In the genomic region with DNA sequence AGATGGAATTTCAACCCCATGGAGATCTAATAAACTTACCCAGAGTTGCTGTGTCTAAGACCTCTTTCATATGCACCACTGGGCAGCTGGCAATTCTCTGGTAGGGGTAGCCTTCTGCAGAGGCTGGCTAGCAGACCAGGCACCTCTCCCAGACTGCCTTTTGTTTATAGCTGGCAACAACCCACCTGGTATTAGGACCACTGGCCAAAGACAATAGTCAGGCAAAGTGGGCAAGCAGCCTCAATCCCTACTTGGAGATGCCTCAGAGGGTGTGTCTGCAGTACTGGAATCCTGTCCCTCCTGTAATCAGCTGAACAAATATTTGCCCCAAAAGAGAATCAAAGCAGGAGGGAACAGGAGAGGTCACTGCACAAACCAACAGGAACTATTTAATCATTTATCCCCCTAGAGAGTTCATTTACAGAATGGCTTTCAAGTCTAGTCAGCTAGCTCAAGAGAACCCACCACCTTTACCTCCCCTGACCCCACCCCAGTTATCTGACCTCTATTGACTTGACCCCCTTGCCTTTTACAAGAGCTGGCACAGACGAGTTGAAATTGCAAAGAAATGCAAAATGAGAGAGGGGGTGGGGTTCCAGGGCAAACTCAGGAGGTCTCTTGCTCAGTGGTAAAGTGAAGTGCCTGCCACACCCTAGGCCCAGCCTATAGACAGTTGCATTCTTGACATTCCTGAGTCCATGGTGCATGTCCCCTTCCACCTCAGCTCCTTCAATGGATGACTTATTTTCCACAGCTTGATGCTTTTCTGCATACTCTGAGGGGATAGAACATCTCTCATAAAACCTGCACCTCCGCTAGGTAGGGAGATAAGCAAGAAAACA, we compare ENCODE assay signal across 8 cellular contexts. TPM values are rescaled to one million over a fixed set of nuclear protein-coding genes. Genes with fewer than 3 reads are reported as not detected.
DNase-seq lines count a peak whose midpoint lies in the region; ATAC-seq, FAIRE-seq and TF ChIP-seq lines count a peak whose summit lies in the region.

No MANE protein-coding gene starts in this region.

- ATAC-seq in A549 (peak; percentile 19 to 62; a peak in 5 of 6 replicates), right cardiac atrium (no peak), sciatic nerve (no peak), HG02623 (IDR thresholded peaks at IDR 0.05; ENCODE audit: unreplicated experiment) (no peak)

- H3K27me3 ChIP-seq in right cardiac atrium (ENCODE audit: control insufficient read depth, insufficient read depth): no peaks in the 10 kb centered on the region

- no peaks in the 10 kb centered on the region for H3K9me3 ChIP-seq in A549
- H3K9me3 ChIP-seq in right cardiac atrium (ENCODE audit: control insufficient read depth, low read length): no peaks in the 10 kb centered on the region

- H3K27me3 Mint-ChIP-seq in activated CD4-positive, alpha-beta memory T cell treated with anti-CD3 and anti-CD28 coated beads, Interleukin-2, amount 10 ng/mL, durations not matched to agents 7 days and 5 days: no peaks in the 10 kb centered on the region

- peak; percentile 7 to 28; a peak in 3 of 5 replicates for TF ChIP-seq RAD21 in A549 (conservative IDR thresholded peaks at IDR 0.05 in 1 of 2, IDR thresholded peaks at IDR 0.05 in 1 of 2)

- peaks cover 61% of the 10 kb centered on the region for H3K4me1 Mint-ChIP-seq in activated CD4-positive, alpha-beta memory T cell treated with anti-CD3 and anti-CD28 coated beads, Interleukin-2, amount 10 ng/mL, durations not matched to agents 7 days and 5 days

- TF ChIP-seq CTCF in A549 (IDR thresholded peaks at IDR 0.05): no peak
- TF ChIP-seq CTCF in D721Med (IDR thresholded peaks at IDR 0.05; ENCODE audit: insufficient read depth, missing control alignments): no peak
- no peak for TF ChIP-seq CTCF in GM10248 (IDR thresholded peaks at IDR 0.05; ENCODE audit: control extremely low read depth, extremely low read depth, low read depth, missing control alignments)

- peak overlapping the region; percentile 97 for H3K27ac Mint-ChIP-seq in activated CD4-positive, alpha-beta memory T cell treated with anti-CD3 and anti-CD28 coated beads, Interleukin-2, amount 10 ng/mL, durations not matched to agents 7 days and 5 days

- DNase-seq in A549 (ENCODE audit: low read depth in 1 of 2, low spot score in 1 of 2) (peak; percentile 72 to 93), HK-2 (ENCODE audit: unreplicated experiment) (peak; percentile 88), right cardiac atrium (no peak), sciatic nerve (ENCODE audit: low spot score) (peak; percentile 45), D721Med (ENCODE audit: insufficient read length, low spot score) (no peak), GM10248 (ENCODE audit: extremely low spot score) (no peak)
- DNase-seq in activated CD4-positive, alpha-beta memory T cell treated with anti-CD3 and anti-CD28 coated beads, Interleukin-2, amount 10 ng/mL, durations not matched to agents 7 days and 5 days: no peak

- H3K36me3 Mint-ChIP-seq in activated CD4-positive, alpha-beta memory T cell treated with anti-CD3 and anti-CD28 coated beads, Interleukin-2, amount 10 ng/mL, durations not matched to agents 7 days and 5 days (ENCODE audit: low read depth): peaks cover 76% of the 10 kb centered on the region

- WGBS in A549 (ENCODE audit: missing lambda C conversion rate): 7% methylated on average over 2 of the region's 2 CpGs
- WGBS in right cardiac atrium: 41% methylated on average over 2 of the region's 2 CpGs

- TF ChIP-seq POLR2A in A549 (IDR thresholded peaks at IDR 0.05; ENCODE audit: low read length): no peak

- peak overlapping the region; percentile 95 for H3K4me3 Mint-ChIP-seq in activated CD4-positive, alpha-beta memory T cell treated with anti-CD3 and anti-CD28 coated beads, Interleukin-2, amount 10 ng/mL, durations not matched to agents 7 days and 5 days

- H3K4me3 ChIP-seq in A549 (peak overlapping the region; percentile 68), right cardiac atrium (ENCODE audit: low read length) (peak overlapping the region; percentile 98)

- FAIRE-seq in A549 (lab: Jason Lieb, UNC) (no peak), D721Med (lab: Jason Lieb, UNC) (no peak)

- CTCF ChIA-PET in A549 (lab: Yijun Ruan, JAX) (interaction anchor here (0.8 to 14.7 kb wide), 11 partner anchors 10 to 108 kb away, joined by 3 to 489 read pairs (median 9); no protein-coding TSS in a partner anchor), GM10248 (lab: Yijun Ruan, JAX) (interaction anchor here (0.8 to 10.9 kb wide), 17 partner anchors 8 to 160 kb away, joined by 3 to 429 read pairs (median 6); partner anchors contain the start of gene TPX2)
- CTCF ChIA-PET in activated CD4-positive, alpha-beta memory T cell treated with anti-CD3 and anti-CD28 coated beads, Interleukin-2, amount 10 ng/mL, durations not matched to agents 7 days and 5 days (lab: Charles Lee): interaction anchor here (0.9 to 10.8 kb wide), 11 partner anchors 13 to 107 kb away, joined by 3 to 609 read pairs (median 5); partner anchors contain the start of gene TPX2

- POLR2A ChIA-PET in A549 (lab: Yijun Ruan, JAX): interaction anchor here (0.8 to 5.5 kb wide), 11 partner anchors 7 to 159 kb away, joined by 3 to 90 read pairs (median 5); partner anchors contain the start of gene ID1
- POLR2A ChIA-PET in activated CD4-positive, alpha-beta memory T cell treated with anti-CD3 and anti-CD28 coated beads, Interleukin-2, amount 10 ng/mL, durations not matched to agents 7 days and 5 days (lab: Charles Lee): interaction anchor here (1.0 to 10.4 kb wide), 8 partner anchors 10 to 117 kb away, joined by 3 to 213 read pairs (median 12); partner anchors contain the start of gene TPX2
- POLR2A ChIA-PET in GM10248 (lab: Yijun Ruan, JAX): no interaction called here

- H3K4me1 ChIP-seq in A549: peaks cover 47% of the 10 kb centered on the region
- peaks cover 18% of the 10 kb centered on the region for H3K4me1 ChIP-seq in right cardiac atrium (ENCODE audit: control insufficient read depth, insufficient read depth, low read length)

- TF ChIP-seq EP300 in A549 (IDR thresholded peaks at IDR 0.05): peak; percentile 63 to 87; a peak in 4 of 5 replicates

- intact Hi-C loops in right cardiac atrium (cut with DNase I): loop anchor here (5.0 to 10.0 kb wide), 3 partner anchors 53 to 155 kb away; no protein-coding TSS in a partner anchor
- intact Hi-C loops in sciatic nerve (cut with DNase I): loop anchor here (2.0 kb wide), 1 partner anchor 59 kb away; no protein-coding TSS in a partner anchor

- no peaks in the 10 kb centered on the region for H3K9me3 Mint-ChIP-seq in activated CD4-positive, alpha-beta memory T cell treated with anti-CD3 and anti-CD28 coated beads, Interleukin-2, amount 10 ng/mL, durations not matched to agents 7 days and 5 days

- H3K4me2 ChIP-seq in A549: peak overlapping the region; percentile 80

- H3K27ac ChIP-seq in A549 (peak overlapping the region; percentile 95 to 96), right cardiac atrium (ENCODE audit: low read length) (peak overlapping the region; percentile 96)

TF ChIP-seq in A549, 52 proteins besides CTCF, POLR2A, EP300 and RAD21 (continues in another document):
- TF ChIP-seq, protein P1, sequence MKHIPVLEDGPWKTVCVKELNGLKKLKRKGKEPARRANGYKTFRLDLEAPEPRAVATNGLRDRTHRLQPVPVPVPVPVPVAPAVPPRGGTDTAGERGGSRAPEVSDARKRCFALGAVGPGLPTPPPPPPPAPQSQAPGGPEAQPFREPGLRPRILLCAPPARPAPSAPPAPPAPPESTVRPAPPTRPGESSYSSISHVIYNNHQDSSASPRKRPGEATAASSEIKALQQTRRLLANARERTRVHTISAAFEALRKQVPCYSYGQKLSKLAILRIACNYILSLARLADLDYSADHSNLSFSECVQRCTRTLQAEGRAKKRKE (CRISPR knock-in tag; IDR thresholded peaks at IDR 0.05; ENCODE audit: low read depth): no peak
- no peak for TF ChIP-seq HEYL (CRISPR knock-in tag; IDR thresholded peaks at IDR 0.05)
- no peak for TF ChIP-seq KDM5A (IDR thresholded peaks at IDR 0.05)
- no peak; the same call in 1 of the 2 replicates for TF ChIP-seq HOXA7 (CRISPR knock-in tag; IDR thresholded peaks at IDR 0.05)
- TF ChIP-seq HDAC2 (IDR thresholded peaks at IDR 0.05): no peak
- TF ChIP-seq SMC3 (IDR thresholded peaks at IDR 0.05): peak; percentile 34; the same call in 1 of the 3 replicates
- TF ChIP-seq SREBF2 (IDR thresholded peaks at IDR 0.05): no peak
- no peak; the same call in 1 of the 2 replicates for TF ChIP-seq RCOR1 (IDR thresholded peaks at IDR 0.05; ENCODE audit: low read depth, low read length)
- TF ChIP-seq, protein P2, sequence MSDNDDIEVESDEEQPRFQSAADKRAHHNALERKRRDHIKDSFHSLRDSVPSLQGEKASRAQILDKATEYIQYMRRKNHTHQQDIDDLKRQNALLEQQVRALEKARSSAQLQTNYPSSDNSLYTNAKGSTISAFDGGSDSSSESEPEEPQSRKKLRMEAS (IDR thresholded peaks at IDR 0.05): peak; percentile 42; the same call in 1 of the 2 replicates
- TF ChIP-seq CHD2 (IDR thresholded peaks at IDR 0.05; ENCODE audit: low read length, partially characterized antibody): no peak

RNA-seq across cellular contexts. Expression of gene BCL2L1, which starts 2.8 kb away (rescaled TPM):
- polyA plus RNA-seq in A549 (2011; rRNA removed) (159 and 178 TPM in 2 replicates), A549 (2017; fragmentation: RNase III; extraction: RNeasy Plus Mini Kit Qiagen cat#74134 plus additional on column Dnase treatment) (143 to 157 TPM (median 154 TPM) in 3 replicates), right cardiac atrium (46.0 TPM)
- 100 and 118 TPM in 2 replicates for polyA plus RNA-seq in A549 (2012; cell fraction: cytosol; rRNA removed)
- 93.5 and 108 TPM in 2 replicates for polyA plus RNA-seq in A549 (2012; cell fraction: nucleus; rRNA removed)
- 116 and 122 TPM in 2 replicates for polyA minus RNA-seq in A549 (2011; rRNA and poly(A)+ RNA removed)
- 10 to 100 TPM; 67.7 to 72.5 TPM for total RNA-seq in activated CD4-positive, alpha-beta memory T cell treated with anti-CD3 and anti-CD28 coated beads, Interleukin-2, amount 10 ng/mL, durations not matched to agents 7 days and 5 days
- total RNA-seq in right cardiac atrium (10 to 100 TPM; 39.9 to 56.9 (median 46.1) TPM), sciatic nerve (112 TPM)

RNA-seq across cellular contexts. Expression of gene TPX2, which starts 19.2 kb away (rescaled TPM):
- polyA plus RNA-seq in A549 (2011; rRNA removed): 79.4 and 92.9 TPM in 2 replicates
- polyA plus RNA-seq in A549 (2012; cell fraction: cytosol; rRNA removed): 33.0 and 33.5 TPM in 2 replicates
- polyA plus RNA-seq in A549 (2012; cell fraction: nucleus; rRNA removed): 30.7 and 46.3 TPM in 2 replicates
- polyA plus RNA-seq in A549 (2017; fragmentation: RNase III; extraction: RNeasy Plus Mini Kit Qiagen cat#74134 plus additional on column Dnase treatment): 84.9 to 106 TPM (median 92.9 TPM) in 3 replicates
- polyA minus RNA-seq in A549 (2011; rRNA and poly(A)+ RNA removed): 39.4 and 42.7 TPM in 2 replicates
- total RNA-seq in activated CD4-positive, alpha-beta memory T cell treated with anti-CD3 and anti-CD28 coated beads, Interleukin-2, amount 10 ng/mL, durations not matched to agents 7 days and 5 days: 100 to 1,000 TPM; 137 to 138 TPM
- total RNA-seq in right cardiac atrium: 1 to 10 TPM in 2 of 4 donors, under 1 TPM in 2; 0.67 to 2.5 (median 1.5) TPM
- polyA plus RNA-seq in right cardiac atrium: 0.41 TPM
- 0.71 TPM for total RNA-seq in sciatic nerve

Comparison
In these comparisons a context has a peak if more than half of its experiments do, and no peak if none do; other contexts are left out.
1. ATAC-seq: peak in A549 (2 of 2); none in right cardiac atrium (0 of 2), sciatic nerve (single experiment) and HG02623 (single experiment).
2. DNase-seq: peak in A549 (2 of 2), HK-2 (single experiment) and sciatic nerve (single experiment); none in activated CD4-positive, alpha-beta memory T cell treated with anti-CD3 and anti-CD28 coated beads, Interleukin-2, amount 10 ng/mL, durations not matched to agents 7 days and 5 days (single experiment), right cardiac atrium (0 of 3), D721Med (single experiment) and GM10248 (single experiment).
3. RNA of gene TPX2, which starts 19.2 kb away (total RNA-seq): 137 to 138 TPM in activated CD4-positive, alpha-beta memory T cell treated with anti-CD3 and anti-CD28 coated beads, Interleukin-2, amount 10 ng/mL, durations not matched to agents 7 days and 5 days; 0.67 to 2.5 TPM in right cardiac atrium and 0.71 TPM in sciatic nerve (single experiment); every median in the first group is over 10 times any median in the second.